In the genomic region with DNA sequence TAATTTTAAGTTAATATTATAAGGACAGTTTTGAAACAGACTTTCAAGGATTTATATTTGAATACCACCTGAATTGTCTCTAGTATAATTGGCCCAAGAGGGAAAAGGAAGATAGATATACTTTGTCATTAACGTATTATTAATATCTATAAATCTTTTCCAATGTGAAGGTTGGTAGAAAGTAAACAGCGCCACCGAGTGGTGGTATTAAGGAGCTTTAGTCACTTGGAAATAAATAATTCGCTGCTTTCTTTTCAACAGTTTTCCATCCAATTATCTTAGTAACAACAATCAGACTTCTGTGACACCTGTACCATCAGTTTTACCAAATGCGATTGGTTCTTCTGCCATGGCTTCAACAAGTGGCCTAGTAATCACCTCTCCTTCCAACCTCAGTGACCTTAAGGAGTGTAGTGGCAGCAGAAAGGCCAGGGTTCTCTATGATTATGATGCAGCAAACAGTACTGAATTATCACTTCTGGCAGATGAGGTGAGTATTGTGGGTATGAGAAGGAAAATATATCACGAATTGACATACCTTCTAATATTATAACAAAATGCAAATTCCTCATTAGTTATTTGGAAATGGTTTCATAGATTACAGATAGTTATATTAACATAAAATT, we compare ENCODE assay signal across 8 cellular contexts. TPM values are rescaled to one million over a fixed set of nuclear protein-coding genes. Genes with fewer than 3 reads are reported as not detected.
A peak's percentile ranks its signal among the peaks of the same experiment; 100 is the strongest.
DNase-seq lines count a peak whose midpoint lies in the region; ATAC-seq and TF ChIP-seq lines count a peak whose summit lies in the region.

No MANE protein-coding gene starts in this region.

- H3K9ac ChIP-seq in HCT116 (ENCODE audit: low read length) = no peak overlapping the region
- H3K9ac ChIP-seq in parathyroid adenoma = no peak overlapping the region

- H3K4me3 ChIP-seq in HCT116 (replicated peaks in 1 of 2; ENCODE audit: low read depth in 1 of 2, low read length in 2 of 2) = no peak overlapping the region
- H3K4me3 ChIP-seq in parathyroid adenoma (ENCODE audit: low read depth, low read length) = no peak overlapping the region

- no peak overlapping the region for H3K4me2 ChIP-seq in HCT116 (ENCODE audit: low read length)
- H3K4me2 ChIP-seq in parathyroid adenoma (ENCODE audit: low read length) = no peak overlapping the region

- H3K9me2 ChIP-seq in HCT116 (ENCODE audit: insufficient read depth) = no peaks in the 10 kb centered on the region

- no peaks in the 10 kb centered on the region for H3K9me3 Mint-ChIP-seq in endothelial cell (ENCODE audit: unreplicated experiment)

- RAD21 ChIA-PET in HCT116 (lab: Charles Lee; ENCODE audit: low non-redundant PET in 1 of 2, low total read pairs in 2 of 2, uncharacterized antibody in 2 of 2, unreplicated experiment in 2 of 2) = no interaction called here

- CTCF ChIA-PET in HCT116 (lab: Charles Lee) = interaction anchor here (0.6 to 3.3 kb wide), 15 partner anchors 8 to 362 kb away, joined by 3 to 20 read pairs (median 4); partner anchors contain the start of genes HS2ST1, SELENOF and SH3GLB1

- H2AFZ ChIP-seq in HCT116 (ENCODE audit: low read depth, low read length, poor library complexity, severe bottlenecking) (no peak overlapping the region), parathyroid adenoma (no peak overlapping the region)

- TF ChIP-seq RAD21 in HCT116 (IDR thresholded peaks at IDR 0.05; ENCODE audit: low read depth) = peak; percentile 69

- H3K79me2 ChIP-seq in HCT116 (ENCODE audit: insufficient read depth, low read length) (no peaks in the 10 kb centered on the region), parathyroid adenoma (no peaks in the 10 kb centered on the region)

- H3K9me3 ChIP-seq in HCT116 (ENCODE audit: control insufficient read depth in 1 of 2, insufficient read depth in 1 of 2, low read depth in 1 of 2, low read length in 2 of 2) (no peaks in the 10 kb centered on the region), parathyroid adenoma (ENCODE audit: control insufficient read depth, low read length) (no peaks in the 10 kb centered on the region)

- peak; percentile 27 for DNase-seq in COLO829 (ENCODE audit: low spot score)
- peak; percentile 34 for DNase-seq in HCT116 (ENCODE audit: low read depth, low spot score)
- peak in 4 of 5 donors; percentile 15 to 50 (median 20) for DNase-seq in T-helper 1 cell
- DNase-seq in endothelial cell (ENCODE audit: low spot score) = no peak
- DNase-seq in ecto neural progenitor cell (ENCODE audit: low spot score) = no peak
- DNase-seq in DMS79 (lab: John Stamatoyannopoulos, UW) = no peak

- no peaks in the 10 kb centered on the region for H3K27me3 ChIP-seq in HCT116 (ENCODE audit: insufficient read depth, low read length)
- no peaks in the 10 kb centered on the region for H3K27me3 ChIP-seq in parathyroid adenoma (ENCODE audit: control insufficient read depth, insufficient read depth, low read length)

- H3K4me3 Mint-ChIP-seq in endothelial cell (ENCODE audit: unreplicated experiment) = no peak overlapping the region

- H3K27ac ChIP-seq in HCT116 (ENCODE audit: low read depth, low read length) (no peak overlapping the region), parathyroid adenoma (no peak overlapping the region)

- H3K27ac Mint-ChIP-seq in endothelial cell (ENCODE audit: unreplicated experiment) = no peak overlapping the region

- POLR2A ChIA-PET in HCT116 (lab: Charles Lee) = no interaction called here

- no TSS peak for BruUV-seq in HCT116 (replicated peaks; lab: Mats Ljungman, UMichigan)

- TF ChIP-seq POLR2A in HCT116 (IDR thresholded peaks at IDR 0.05; ENCODE audit: borderline replicate concordance, extremely low read depth, insufficient read depth, insufficient read length) = no peak

- no peak for ATAC-seq in HCT116
- ATAC-seq in GM21367 (IDR thresholded peaks at IDR 0.05; ENCODE audit: unreplicated experiment) = no peak

- H3K36me3 Mint-ChIP-seq in endothelial cell (ENCODE audit: low read depth, unreplicated experiment) = peaks cover 17% of the 10 kb centered on the region

- peaks cover under 1 to 14% of the 10 kb centered on the region in 2 experiments; a peak in 3 of 4 replicates for H3K36me3 ChIP-seq in HCT116 (ENCODE audit: control insufficient read depth in 1 of 2, insufficient read depth in 2 of 2, low read length in 2 of 2)
- H3K36me3 ChIP-seq in parathyroid adenoma (ENCODE audit: control insufficient read depth, insufficient read depth, low read length) = no peaks in the 10 kb centered on the region

- H4K20me1 ChIP-seq in HCT116 (ENCODE audit: insufficient read depth) = no peaks in the 10 kb centered on the region

- H3K4me1 ChIP-seq in HCT116 (ENCODE audit: control insufficient read depth in 1 of 2, insufficient read depth in 2 of 2, low read length in 2 of 2) (no peaks in the 10 kb centered on the region), parathyroid adenoma (no peaks in the 10 kb centered on the region)

- TF ChIP-seq CTCF in HCT116 (IDR thresholded peaks at IDR 0.05 in 2 of 3, conservative IDR thresholded peaks at IDR 0.05 in 1 of 3; ENCODE audit: borderline replicate concordance in 1 of 3, insufficient read depth in 1 of 3, low read depth in 2 of 3, low read length in 2 of 3) (peak; percentile 53 to 80 (median 75); a peak in 5 of 6 replicates), endothelial cell (IDR thresholded peaks at IDR 0.05; ENCODE audit: unreplicated experiment) (peak; percentile 92), parathyroid adenoma (IDR thresholded peaks at IDR 0.05) (peak; percentile 51)

- intact Hi-C loops in HCT116 (cut with micrococcal nuclease) = loop anchor here (1.0 to 2.0 kb wide), 2 partner anchors 267 to 362 kb away; no protein-coding TSS in a partner anchor

- no peaks in the 10 kb centered on the region for H3K27me3 Mint-ChIP-seq in endothelial cell (ENCODE audit: unreplicated experiment)

- H3K4me1 Mint-ChIP-seq in endothelial cell (ENCODE audit: unreplicated experiment) = no peaks in the 10 kb centered on the region

TF ChIP-seq in HCT116, 20 proteins besides CTCF, POLR2A, EP300 and RAD21:
- TF ChIP-seq ELF1 (IDR thresholded peaks at IDR 0.05; ENCODE audit: borderline replicate concordance, low read depth) = no peak
- TF ChIP-seq SRF (IDR thresholded peaks at IDR 0.05; ENCODE audit: low read depth) = no peak
- no peak for TF ChIP-seq FOSL1 (IDR thresholded peaks at IDR 0.05; ENCODE audit: low read depth)
- TF ChIP-seq ZBTB33 (IDR thresholded peaks at IDR 0.05; ENCODE audit: extremely low read depth, insufficient replicate concordance, low read length) = no peak
- no peak for TF ChIP-seq CBX3 (IDR thresholded peaks at IDR 0.05; ENCODE audit: low read depth)
- no peak for TF ChIP-seq EZH2 (IDR thresholded peaks at IDR 0.05)
- no peak for TF ChIP-seq TCF7L2 (IDR thresholded peaks at IDR 0.05; ENCODE audit: borderline replicate concordance, extremely low read depth, insufficient read depth, insufficient read length)
- no peak for TF ChIP-seq CEBPB (IDR thresholded peaks at IDR 0.05; ENCODE audit: low read depth)

RNA-seq across cellular contexts. Expression of gene SH3GLB1, which starts 37.7 kb away (rescaled TPM):
- total RNA-seq in HCT116 (2021; ENCODE audit: unreplicated experiment) (42.4 TPM), endothelial cell (ENCODE audit: unreplicated experiment) (117 TPM)
- polyA plus RNA-seq in HCT116 (2012) = 18.0 and 21.0 TPM in 2 replicates

Comparison
In these comparisons a context has a peak if more than half of its experiments do, and no peak if none do; other contexts are left out.
1. DNase-seq: peak in COLO829 (single experiment), HCT116 (single experiment) and T-helper 1 cell (4 of 5); none in endothelial cell (single experiment), ecto neural progenitor cell (single experiment) and DMS79 (single experiment).
2. Peak in every context shown above with its lines, with median percentiles within 50 percentile points of each other: CTCF ChIP-seq.